11 cellular contexts compared by ENCODE assay signal in the genomic region with DNA sequence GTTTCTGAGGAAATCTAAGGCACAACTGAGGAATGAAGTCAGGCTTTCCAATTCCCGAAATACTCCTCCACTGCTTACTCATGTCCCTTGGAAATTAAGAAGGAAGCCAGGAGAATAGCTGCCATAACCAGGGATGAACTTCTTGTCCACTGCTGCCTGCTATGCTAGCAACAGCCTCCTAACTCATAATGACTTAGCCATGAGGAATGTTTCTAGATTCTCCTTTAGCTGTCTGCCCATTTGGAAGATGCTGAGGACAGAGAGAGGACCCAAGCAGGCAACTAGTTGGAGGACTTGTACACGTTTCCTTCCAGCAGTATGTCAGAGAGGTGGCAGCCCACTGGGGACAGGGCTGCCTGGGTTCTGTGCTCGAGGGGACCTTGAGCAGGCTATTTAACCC. TPM values are rescaled to one million over a fixed set of nuclear protein-coding genes. Genes with fewer than 3 reads are reported as not detected.
DNase-seq lines count a peak whose midpoint lies in the region; ATAC-seq and TF ChIP-seq lines count a peak whose summit lies in the region.
"Had no signal": no experiment of that assay in that cellular context is flagged by ENCODE, and none has a peak within 500 bp of the region (broad histone marks: within the 10 kb centered on the region; RNA-seq: fewer than 3 reads in every experiment).

No MANE protein-coding gene starts in this region.

- H3K4me3 ChIP-seq in fibroblast of the aortic adventitia (ENCODE audit: low read depth, low read length), result peak overlapping the region; percentile 15
- H3K4me3 ChIP-seq in neuron (ENCODE audit: low read length), result no peak overlapping the region

- no peaks in the 10 kb centered on the region for H3K9me3 Mint-ChIP-seq in type B pancreatic cell

- DNase-seq in ACHN (peak; percentile 33), RPMI7951 (ENCODE audit: low read depth) (peak; percentile 83), fibroblast of the aortic adventitia (ENCODE audit: low read depth) (peak; percentile 96), SKM-1 treated with dmso at 0.1 percent for 144 hours (lab: John Stamatoyannopoulos, UW; ENCODE audit: unreplicated experiment) (no peak), type B pancreatic cell (ENCODE audit: extremely low spot score, unreplicated experiment) (no peak)
- no peak for DNase-seq in activated CD4-positive, alpha-beta T cell treated with anti-CD3 and anti-CD28 coated beads for 48 hours
- DNase-seq: stimulated activated naive CD8-positive, alpha-beta T cell treated with anti-CD3 and anti-CD28 coated beads, Interleukin-15, Interleukin-2, amounts not matched to agents 100 U/mL and 50 U/mL, for 24 hours; WERI-Rb-1 had no signal

- no peaks in the 10 kb centered on the region for H3K9me3 ChIP-seq in neuron (ENCODE audit: low read length)

- no peak for ATAC-seq in HG03175 (IDR thresholded peaks at IDR 0.05; ENCODE audit: unreplicated experiment)
- ATAC-seq: stimulated activated naive CD8-positive, alpha-beta T cell treated with anti-CD3 and anti-CD28 coated beads, Interleukin-15, Interleukin-2, amounts not matched to agents 100 U/mL and 50 U/mL, for 24 hours had no signal

- H3K27me3 ChIP-seq in neuron (ENCODE audit: insufficient read depth, low read length), result no peaks in the 10 kb centered on the region

- H3K36me3 ChIP-seq in neuron (ENCODE audit: insufficient read depth, low read length), result no peaks in the 10 kb centered on the region
- H3K36me3 ChIP-seq: WERI-Rb-1 had no signal

- H3K27me3 Mint-ChIP-seq in type B pancreatic cell, result peaks cover 11% of the 10 kb centered on the region

- TF ChIP-seq CTCF in fibroblast of the aortic adventitia (IDR thresholded peaks at IDR 0.05; ENCODE audit: insufficient read depth, low read length) (no peak), type B pancreatic cell (conservative IDR thresholded peaks at IDR 0.05) (no peak)

- H2AFZ ChIP-seq in neuron (ENCODE audit: low read depth, low read length), result peak overlapping the region; percentile 51

- H3K4me1 ChIP-seq in neuron (ENCODE audit: insufficient read depth, low read length), result peaks cover 8% of the 10 kb centered on the region

- H3K36me3 Mint-ChIP-seq in type B pancreatic cell, result no peaks in the 10 kb centered on the region
- H3K36me3 Mint-ChIP-seq: activated naive CD8-positive, alpha-beta T cell had no signal

- H3K4me1 Mint-ChIP-seq in type B pancreatic cell (ENCODE audit: unreplicated experiment), result peaks cover 30% of the 10 kb centered on the region

- H3K4me3 Mint-ChIP-seq in type B pancreatic cell, result no peak overlapping the region
- H3K4me3 Mint-ChIP-seq: activated naive CD8-positive, alpha-beta T cell had no signal

- no peak overlapping the region for H3K27ac Mint-ChIP-seq in type B pancreatic cell
- H3K27ac Mint-ChIP-seq: activated naive CD8-positive, alpha-beta T cell had no signal

- in situ Hi-C loops in ACHN (cut with HindIII; ENCODE audit: low pct_ligation_motif_present, low pct_unique_long_range_greater_than_20kb, low sequenced_read_pairs), result no loop called here

RNA-seq across cellular contexts. Expression of a gene that starts 0.9 kb away (rescaled TPM):
- 300 and 392 TPM in 2 replicates for total RNA-seq in RPMI7951 (2014; rRNA removed; shearing (Covaris generic))
- total RNA-seq in fibroblast of the aortic adventitia (ENCODE audit: low replicate concordance), result 11.1 and 109 TPM in 2 replicates
- total RNA-seq in type B pancreatic cell (ENCODE audit: low replicate concordance), result 3.4 and 20.0 TPM in 2 replicates

RNA-seq across cellular contexts. Expression of a gene that starts 15.9 kb away (rescaled TPM):
- total RNA-seq in RPMI7951 (2014; rRNA removed; shearing (Covaris generic)), result 0.68 TPM in 1 of 2 replicates, not detected in the other
- total RNA-seq in fibroblast of the aortic adventitia (ENCODE audit: low replicate concordance) (not detected in 2 replicates), type B pancreatic cell (ENCODE audit: low replicate concordance) (not detected in 2 replicates)

RNA-seq across cellular contexts. Expression of a gene that starts 31.4 kb away (rescaled TPM):
- total RNA-seq in RPMI7951 (2014; rRNA removed; shearing (Covaris generic)), result not detected in 2 replicates
- total RNA-seq in fibroblast of the aortic adventitia (ENCODE audit: low replicate concordance) (not detected in 2 replicates), type B pancreatic cell (ENCODE audit: low replicate concordance) (not detected in 2 replicates)

Comparison
In these comparisons a context has a peak if more than half of its experiments do, and no peak if none do; other contexts are left out.
1. DNase-seq: peak in ACHN (single experiment), RPMI7951 (single experiment) and fibroblast of the aortic adventitia (single experiment); none in activated CD4-positive, alpha-beta T cell treated with anti-CD3 and anti-CD28 coated beads for 48 hours (single experiment), SKM-1 treated with dmso at 0.1 percent for 144 hours (single experiment) and type B pancreatic cell (single experiment).